8 cellular contexts compared by ENCODE assay signal in the genomic region with DNA sequence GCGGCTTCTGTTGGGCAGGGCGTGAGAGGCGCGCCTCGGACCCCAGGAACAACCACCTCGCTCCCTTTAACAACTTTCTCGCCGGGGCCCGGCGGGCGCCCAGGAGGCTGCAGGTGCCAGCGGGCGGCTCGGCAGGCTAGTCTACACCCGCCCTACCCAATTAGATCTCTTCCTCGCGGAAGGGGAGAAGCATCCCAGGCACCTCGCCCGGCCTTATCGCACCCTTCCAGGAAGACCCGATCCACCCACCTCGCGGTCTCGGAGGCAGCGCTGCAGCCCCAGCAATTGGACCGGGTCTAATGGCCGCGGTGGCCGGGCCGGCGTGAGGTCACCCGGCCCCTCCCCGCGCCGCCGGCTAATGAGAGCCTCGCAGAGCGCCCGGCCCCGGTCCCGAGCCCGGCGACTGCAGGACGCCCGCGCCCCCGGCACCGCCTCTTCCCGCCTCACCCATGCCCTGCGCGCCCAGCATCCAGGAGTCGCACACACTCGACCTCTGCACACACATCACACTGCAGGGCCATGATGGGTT. TPM values are rescaled to one million over a fixed set of nuclear protein-coding genes. Genes with fewer than 3 reads are reported as not detected.
DNase-seq lines count a peak whose midpoint lies in the region; ATAC-seq and TF ChIP-seq lines count a peak whose summit lies in the region.

PLAAT3 (minus strand) TSS at position 298 of the 529 bp plus-strand sequence. CDS start 419 bp downstream, outside the sequence.

- H3K36me3 Mint-ChIP-seq in osteocyte (ENCODE audit: unreplicated experiment), result no peaks in the 10 kb centered on the region

- no peaks in the 10 kb centered on the region for H3K27me3 Mint-ChIP-seq in osteocyte (ENCODE audit: unreplicated experiment)

- peak; percentile 92 to 93 for ATAC-seq in left cardiac atrium
- ATAC-seq in GM18519 (IDR thresholded peaks at IDR 0.05; ENCODE audit: low FRiP score, unreplicated experiment), result no peak
- no peak for ATAC-seq in HG03565 (IDR thresholded peaks at IDR 0.05; ENCODE audit: unreplicated experiment)

- H3K9me3 Mint-ChIP-seq in osteocyte (ENCODE audit: unreplicated experiment), result no peaks in the 10 kb centered on the region

- TF ChIP-seq CTCF in HEK293 (tag by site-specific recombination; IDR thresholded peaks at IDR 0.05), result no peak
- no peak for TF ChIP-seq CTCF in osteocyte (IDR thresholded peaks at IDR 0.05)

- peak within 1 kb of the TSS; percentile 34 for H3K27ac Mint-ChIP-seq in osteocyte (ENCODE audit: unreplicated experiment)

- H3K9me3 ChIP-seq in HEK293 (ENCODE audit: control insufficient read depth, insufficient read depth, low read depth, low read length), result no peaks in the 10 kb centered on the region

- H3K4me1 Mint-ChIP-seq in osteocyte (ENCODE audit: unreplicated experiment), result peaks cover 43% of the 10 kb centered on the region

- peak within 1 kb of the TSS; percentile 80 for H3K4me3 Mint-ChIP-seq in osteocyte (ENCODE audit: unreplicated experiment)

- peak; percentile 72 for DNase-seq in DMS 273 (lab: John Stamatoyannopoulos, UW; ENCODE audit: unreplicated experiment)
- peak; percentile 72 for DNase-seq in RPMI8226
- DNase-seq in amygdala (lab: John Stamatoyannopoulos, UW), result peak in 50 of 56 donors; percentile 32 to 87 (median 68)
- DNase-seq in left cardiac atrium, result peak; percentile 92
- no peak for DNase-seq in osteocyte (ENCODE audit: extremely low spot score, unreplicated experiment)

- CTCF ChIA-PET in HEK293 (lab: Yijun Ruan, JAX), result no interaction called here

- H3K4me1 ChIP-seq in HEK293 (ENCODE audit: control insufficient read depth, insufficient read depth, low read length), result no peaks in the 10 kb centered on the region

- no peak within 1 kb of the TSS; the same call in 1 of the 2 replicates for H3K27ac ChIP-seq in HEK293 (ENCODE audit: extremely low read depth, low read depth, low read length)

- peak within 1 kb of the TSS; percentile 57 for H3K4me3 ChIP-seq in HEK293 (ENCODE audit: low read depth, low read length)

- H3K36me3 ChIP-seq in HEK293 (ENCODE audit: control insufficient read depth in 2 of 2, insufficient read depth in 1 of 2, low read length in 2 of 2), result no peaks in the 10 kb centered on the region

- intact Hi-C loops in left cardiac atrium (cut with DNase I), result no loop called here

- POLR2A ChIA-PET in HEK293 (lab: Yijun Ruan, JAX), result interaction anchor here (0.5 kb wide), 1 partner anchor 614 kb away, joined by 5 read pairs; no protein-coding TSS in a partner anchor

TF ChIP-seq in HEK293, 187 proteins besides CTCF, POLR2A, EP300 and RAD21 (continues in another document):
- no peak for TF ChIP-seq TSHZ1 (tag by site-specific recombination; IDR thresholded peaks at IDR 0.05; ENCODE audit: borderline replicate concordance)
- no peak for TF ChIP-seq ZNF610 (tag by site-specific recombination; IDR thresholded peaks at IDR 0.05; ENCODE audit: borderline replicate concordance)
- TF ChIP-seq ZNF488 (tag by site-specific recombination; IDR thresholded peaks at IDR 0.05), result no peak
- TF ChIP-seq GLI4 (tag by site-specific recombination; IDR thresholded peaks at IDR 0.05), result no peak
- TF ChIP-seq, protein P1, sequence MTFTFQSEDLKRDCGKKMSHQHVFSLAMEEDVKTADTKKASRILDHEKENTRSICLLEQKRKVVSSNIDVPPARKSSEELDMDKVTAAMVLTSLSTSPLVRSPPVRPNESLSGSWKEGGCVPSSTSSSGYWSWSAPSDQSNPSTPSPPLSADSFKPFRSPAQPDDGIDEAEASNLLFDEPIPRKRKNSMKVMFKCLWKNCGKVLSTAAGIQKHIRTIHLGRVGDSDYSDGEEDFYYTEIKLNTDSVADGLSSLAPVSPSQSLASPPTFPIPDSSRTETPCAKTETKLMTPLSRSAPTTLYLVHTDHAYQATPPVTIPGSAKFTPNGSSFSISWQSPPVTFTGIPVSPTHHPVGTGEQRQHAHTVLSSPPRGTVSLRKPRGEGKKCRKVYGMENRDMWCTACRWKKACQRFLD (tag by site-specific recombination; IDR thresholded peaks at IDR 0.05), result no peak
- TF ChIP-seq ZNF624 (tag by site-specific recombination; IDR thresholded peaks at IDR 0.05), result no peak
- TF ChIP-seq ZNF777 (tag by site-specific recombination; IDR thresholded peaks at IDR 0.05; ENCODE audit: borderline replicate concordance), result no peak
- TF ChIP-seq ZNF521 (tag by site-specific recombination; IDR thresholded peaks at IDR 0.05), result no peak
- TF ChIP-seq ZNF555 (tag by site-specific recombination; conservative IDR thresholded peaks at IDR 0.05), result no peak
- TF ChIP-seq, protein P2, sequence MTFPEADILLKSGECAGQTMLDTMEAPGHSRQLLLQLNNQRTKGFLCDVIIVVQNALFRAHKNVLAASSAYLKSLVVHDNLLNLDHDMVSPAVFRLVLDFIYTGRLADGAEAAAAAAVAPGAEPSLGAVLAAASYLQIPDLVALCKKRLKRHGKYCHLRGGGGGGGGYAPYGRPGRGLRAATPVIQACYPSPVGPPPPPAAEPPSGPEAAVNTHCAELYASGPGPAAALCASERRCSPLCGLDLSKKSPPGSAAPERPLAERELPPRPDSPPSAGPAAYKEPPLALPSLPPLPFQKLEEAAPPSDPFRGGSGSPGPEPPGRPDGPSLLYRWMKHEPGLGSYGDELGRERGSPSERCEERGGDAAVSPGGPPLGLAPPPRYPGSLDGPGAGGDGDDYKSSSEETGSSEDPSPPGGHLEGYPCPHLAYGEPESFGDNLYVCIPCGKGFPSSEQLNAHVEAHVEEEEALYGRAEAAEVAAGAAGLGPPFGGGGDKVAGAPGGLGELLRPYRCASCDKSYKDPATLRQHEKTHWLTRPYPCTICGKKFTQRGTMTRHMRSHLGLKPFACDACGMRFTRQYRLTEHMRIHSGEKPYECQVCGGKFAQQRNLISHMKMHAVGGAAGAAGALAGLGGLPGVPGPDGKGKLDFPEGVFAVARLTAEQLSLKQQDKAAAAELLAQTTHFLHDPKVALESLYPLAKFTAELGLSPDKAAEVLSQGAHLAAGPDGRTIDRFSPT (tag by site-specific recombination; IDR thresholded peaks at IDR 0.05), result no peak
- no peak for TF ChIP-seq ZNF433 (tag by site-specific recombination; IDR thresholded peaks at IDR 0.05; ENCODE audit: low read depth)
- TF ChIP-seq, protein P3, sequence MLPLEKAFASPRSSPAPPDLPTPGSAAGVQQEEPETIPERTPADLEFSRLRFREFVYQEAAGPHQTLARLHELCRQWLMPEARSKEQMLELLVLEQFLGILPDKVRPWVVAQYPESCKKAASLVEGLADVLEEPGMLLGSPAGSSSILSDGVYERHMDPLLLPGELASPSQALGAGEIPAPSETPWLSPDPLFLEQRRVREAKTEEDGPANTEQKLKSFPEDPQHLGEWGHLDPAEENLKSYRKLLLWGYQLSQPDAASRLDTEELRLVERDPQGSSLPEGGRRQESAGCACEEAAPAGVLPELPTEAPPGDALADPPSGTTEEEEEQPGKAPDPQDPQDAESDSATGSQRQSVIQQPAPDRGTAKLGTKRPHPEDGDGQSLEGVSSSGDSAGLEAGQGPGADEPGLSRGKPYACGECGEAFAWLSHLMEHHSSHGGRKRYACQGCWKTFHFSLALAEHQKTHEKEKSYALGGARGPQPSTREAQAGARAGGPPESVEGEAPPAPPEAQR (tag by site-specific recombination; IDR thresholded peaks at IDR 0.05), result no peak
- TF ChIP-seq ZFP3 (tag by site-specific recombination; IDR thresholded peaks at IDR 0.05; ENCODE audit: low read depth), result no peak
- no peak for TF ChIP-seq ZNF362 (tag by site-specific recombination; IDR thresholded peaks at IDR 0.05)

RNA-seq across cellular contexts. Expression of gene PLAAT3, which starts in this region (rescaled TPM):
- total RNA-seq in left cardiac atrium, result 100 to 1,000 TPM; 156 to 173 TPM
- total RNA-seq in osteocyte, result 19.0 and 20.0 TPM in 2 replicates

Comparison
In these comparisons a context has a peak if more than half of its experiments do, and no peak if none do; other contexts are left out.
1. ATAC-seq: peak in left cardiac atrium (2 of 2); none in GM18519 (single experiment) and HG03565 (single experiment).